In the genomic region with DNA sequence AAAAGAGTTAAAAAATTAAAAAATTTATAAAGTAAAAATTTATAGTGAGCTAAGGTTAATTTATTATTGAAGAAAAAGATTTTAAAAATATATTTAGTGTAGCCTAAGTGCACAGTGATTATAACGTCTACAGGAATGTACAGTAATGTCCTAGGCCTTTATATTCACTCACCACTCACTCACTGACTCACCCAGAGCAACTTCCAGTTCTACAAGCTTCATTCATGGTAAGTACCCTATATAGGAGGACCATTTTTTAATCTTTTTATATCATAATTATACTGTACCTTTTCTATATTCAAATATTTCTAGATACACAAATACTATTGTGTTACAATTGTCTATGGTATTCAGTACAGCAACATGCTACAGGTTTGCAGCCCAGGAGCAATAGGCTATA, we compare ENCODE assay signal across 28 cellular contexts.
"Had no signal": no experiment of that assay in that cellular context is flagged by ENCODE, and none has a peak within 500 bp of the region (broad histone marks: within the 10 kb centered on the region; RNA-seq: fewer than 3 reads in every experiment).

No MANE protein-coding gene starts in this region.

- H3K9me3 ChIP-seq: neutrophil, pancreas, prostate gland, right lobe of liver, sigmoid colon, spleen, suprapubic skin, testis, tibial artery, transverse colon, upper lobe of right lung, uterus had no signal

- H3K4me1 ChIP-seq: pancreas, prostate gland, right lobe of liver, sigmoid colon, spleen, suprapubic skin, testis, tibial artery, transverse colon, upper lobe of right lung, uterus had no signal

- DNase-seq: naive thymus-derived CD8-positive, alpha-beta T cell; nephron progenitor cell; nucleus accumbens; pancreas; right cardiac atrium; right lobe of liver; sigmoid colon; small intestine; spleen; stimulated activated CD4-positive, alpha-beta T cell treated with anti-CD3 and anti-CD28 coated beads, Interleukin-12 subunit alpha, Interleukin-12 subunit beta, amount 100 ng/mL, for 4 hours; stimulated activated CD4-positive, alpha-beta T cell treated with anti-CD3 and anti-CD28 coated beads, Interleukin-1b, Interleukin-23, amount 100 ng/mL, for 48 hours; stimulated activated CD4-positive, alpha-beta T cell treated with anti-CD3 and anti-CD28 coated beads, Interleukin-4, amount 100 ng/mL, for 1 hour; stimulated activated CD4-positive, alpha-beta T cell treated with anti-CD3 and anti-CD28 coated beads, Interleukin-4, amount 100 ng/mL, for 4 hours; stimulated activated CD8-positive, alpha-beta memory T cell treated with anti-CD3 and anti-CD28 coated beads, Interleukin-4, amount 100 ng/mL, for 48 hours; stimulated activated naive CD4-positive, alpha-beta T cell; stimulated activated naive CD8-positive, alpha-beta T cell treated with anti-CD3 and anti-CD28 coated beads, Interleukin-15, amount 100 ng/mL, for 72 hours; stimulated activated naive CD8-positive, alpha-beta T cell treated with anti-CD3 and anti-CD28 coated beads, Interleukin-15, Interleukin-2, amounts not matched to agents 100 U/mL and 50 U/mL, for 24 hours; substantia nigra; testis; tibial artery; transverse colon; upper lobe of right lung; uterus had no signal

- H3K27ac ChIP-seq: neutrophil, pancreas, prostate gland, right lobe of liver, sigmoid colon, spleen, suprapubic skin, testis, tibial artery, transverse colon, upper lobe of right lung, uterus had no signal

- H3K27me3 ChIP-seq: neutrophil, right lobe of liver, sigmoid colon, spleen, suprapubic skin, testis, tibial artery, transverse colon, upper lobe of right lung, uterus had no signal

- ATAC-seq: naive thymus-derived CD8-positive, alpha-beta T cell; natural killer cell treated with Interleukin-12 subunit alpha and Interleukin-12 subunit beta and Interleukin-15 and Interleukin-18, amount 100 ng/mL, for 72 hours; pancreas; right cardiac atrium; right lobe of liver; stimulated activated memory B cell treated with anti-CD40 and anti-IgM and Interleukin-4, amounts not matched to agents 10 μg/mL and 1 μg/mL and 100 μg/mL, for 72 hours; stimulated activated naive CD8-positive, alpha-beta T cell treated with anti-CD3 and anti-CD28 coated beads, Interleukin-15, amount 100 ng/mL, for 72 hours; stimulated activated naive CD8-positive, alpha-beta T cell treated with anti-CD3 and anti-CD28 coated beads, Interleukin-15, Interleukin-2, amounts not matched to agents 100 U/mL and 50 U/mL, for 24 hours; upper lobe of right lung had no signal

- H3K36me3 ChIP-seq: neutrophil, pancreas, prostate gland, right lobe of liver, sigmoid colon, spleen, suprapubic skin, tibial artery, transverse colon, upper lobe of right lung, uterus had no signal

- H3K4me3 ChIP-seq: pancreas, prostate gland, right lobe of liver, sigmoid colon, spleen, suprapubic skin, testis, tibial artery, transverse colon, upper lobe of right lung, uterus had no signal
